Comparison of ENCODE assay signal across 8 cellular contexts in genomic region chr1:234608026-234608719, GRCh38. TPM values are rescaled to one million over a fixed set of nuclear protein-coding genes. Genes with fewer than 3 reads are reported as not detected.
DNase-seq lines count a peak whose midpoint lies in the region; ATAC-seq, FAIRE-seq and TF ChIP-seq lines count a peak whose summit lies in the region.

No MANE protein-coding gene starts in this region.

- peaks cover 60% of the 10 kb centered on the region for H3K36me3 ChIP-seq in BE2C

- no peaks in the 10 kb centered on the region for H3K27me3 Mint-ChIP-seq in activated T-helper 17 cell treated with anti-CD3 and anti-CD28 coated beads, Interleukin-2, amount 50 U/mL, for 72 hours
- H3K27me3 Mint-ChIP-seq in nephron progenitor cell (ENCODE audit: low read depth, poor library complexity), result peaks cover 4% of the 10 kb centered on the region

- peak overlapping the region; percentile 99 for H3K27ac ChIP-seq in substantia nigra (ENCODE audit: low read depth, low read length, poor library complexity, severe bottlenecking)

- DNase-seq in BE2C, result peak; percentile 78
- DNase-seq in GM19238 (ENCODE audit: insufficient read length, low spot score), result peak; percentile 52
- DNase-seq in HTR-8/SVneo (ENCODE audit: insufficient read length, low spot score), result peak; percentile 77
- peak; percentile 95 for DNase-seq in RPMI7951 (ENCODE audit: low read depth)
- peak; percentile 92 for DNase-seq in fibroblast of peridontal ligament (ENCODE audit: extremely low read depth)
- peak; percentile 54 for DNase-seq in nephron progenitor cell
- DNase-seq in substantia nigra (lab: John Stamatoyannopoulos, UW), result peak in 42 of 49 donors; percentile 24 to 85 (median 64)

- TF ChIP-seq CTCF in BE2C (IDR thresholded peaks at IDR 0.05; ENCODE audit: low read depth, low read length) (peak; percentile 13; the same call in 1 of the 2 replicates), nephron progenitor cell (IDR thresholded peaks at IDR 0.05) (no peak)

- FAIRE-seq in HTR-8/SVneo (lab: Jason Lieb, UNC), result peak; percentile 48

- peaks cover 29% of the 10 kb centered on the region for H3K4me1 Mint-ChIP-seq in activated T-helper 17 cell treated with anti-CD3 and anti-CD28 coated beads, Interleukin-2, amount 50 U/mL, for 72 hours
- H3K4me1 Mint-ChIP-seq in nephron progenitor cell, result peaks cover 67% of the 10 kb centered on the region

- no peaks in the 10 kb centered on the region for H3K9me3 ChIP-seq in BE2C

- peaks cover 8% of the 10 kb centered on the region for H3K4me1 ChIP-seq in BE2C

- peak overlapping the region; percentile 75 for H3K4me3 ChIP-seq in BE2C (ENCODE audit: low read depth, low read length)

- H3K27me3 ChIP-seq in BE2C, result no peaks in the 10 kb centered on the region

- H3K9me3 Mint-ChIP-seq in activated T-helper 17 cell treated with anti-CD3 and anti-CD28 coated beads, Interleukin-2, amount 50 U/mL, for 72 hours, result no peaks in the 10 kb centered on the region
- H3K9me3 Mint-ChIP-seq in nephron progenitor cell, result no peaks in the 10 kb centered on the region

- H3K36me3 Mint-ChIP-seq in activated T-helper 17 cell treated with anti-CD3 and anti-CD28 coated beads, Interleukin-2, amount 50 U/mL, for 72 hours (ENCODE audit: low read depth), result peaks cover 71% of the 10 kb centered on the region
- H3K36me3 Mint-ChIP-seq in nephron progenitor cell (ENCODE audit: low read depth), result peaks cover 45% of the 10 kb centered on the region

- peak; percentile 38 for ATAC-seq in activated T-helper 17 cell treated with anti-CD3 and anti-CD28 coated beads, Interleukin-2, amount 50 U/mL, for 72 hours (replicated peaks)

- H3K4me3 Mint-ChIP-seq in activated T-helper 17 cell treated with anti-CD3 and anti-CD28 coated beads, Interleukin-2, amount 50 U/mL, for 72 hours, result peak overlapping the region; percentile 87
- peak overlapping the region; percentile 89 for H3K4me3 Mint-ChIP-seq in nephron progenitor cell

- H3K27ac Mint-ChIP-seq in activated T-helper 17 cell treated with anti-CD3 and anti-CD28 coated beads, Interleukin-2, amount 50 U/mL, for 72 hours, result peak overlapping the region; percentile 91
- peak overlapping the region; percentile 99 for H3K27ac Mint-ChIP-seq in nephron progenitor cell

RNA-seq across cellular contexts. Expression of gene IRF2BP2, which starts 1.8 kb away (rescaled TPM):
- 199 TPM for polyA plus RNA-seq in BE2C (2012; ENCODE audit: insufficient read depth, insufficient read length, low read depth)
- total RNA-seq in RPMI7951 (2014; rRNA removed; shearing (Covaris generic)), result 41.6 and 47.7 TPM in 2 replicates
- 100 to 1,000 TPM in 1 of 2 donors, 10 to 100 TPM in 1; 84.5 to 134 TPM for total RNA-seq in activated T-helper 17 cell treated with anti-CD3 and anti-CD28 coated beads, Interleukin-2, amount 50 U/mL, for 72 hours

Comparison
In these comparisons a context has a peak if more than half of its experiments do, and no peak if none do; other contexts are left out.
1. Peak in every context shown above with its lines: DNase-seq, ATAC-seq, H3K4me3 ChIP-seq and H3K27ac ChIP-seq.